In the genomic region with DNA sequence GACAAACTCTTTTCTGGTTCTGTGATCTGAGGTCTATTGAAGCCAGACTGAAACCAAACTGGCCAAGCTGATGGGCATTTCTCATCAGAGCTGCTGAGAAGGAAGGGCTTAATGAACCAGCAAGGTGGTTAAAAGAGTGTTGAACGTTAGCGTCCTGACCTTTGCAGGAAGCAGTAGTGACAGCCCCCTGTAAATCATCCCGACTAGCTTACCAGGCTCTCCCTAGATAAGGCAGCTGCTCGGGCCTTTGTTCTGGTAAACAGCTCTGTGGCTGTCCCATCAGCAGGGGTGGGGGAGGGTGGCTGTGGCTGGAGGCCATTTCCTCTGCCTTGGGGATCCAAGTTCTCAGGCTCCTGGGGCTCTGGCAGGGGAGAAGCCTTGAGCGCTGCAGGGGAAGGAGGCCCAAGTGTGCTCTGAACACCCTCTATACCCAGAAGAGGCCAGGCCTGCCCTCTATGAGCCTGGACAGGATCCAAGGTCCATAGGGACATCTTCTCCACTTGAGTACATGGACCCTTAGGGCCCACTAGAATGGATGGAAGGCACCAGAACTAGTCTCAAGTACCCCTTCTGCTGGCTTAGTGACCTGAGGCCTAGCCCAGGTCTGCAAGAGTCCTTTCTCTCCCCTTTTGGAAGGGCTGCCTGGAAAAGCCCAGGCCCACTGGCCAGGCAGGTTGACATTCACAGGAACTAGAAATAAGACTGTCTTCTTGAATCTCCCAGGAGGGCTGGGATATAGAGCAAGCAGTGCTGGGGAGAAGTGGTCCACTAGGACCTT, we compare ENCODE assay signal across 14 cellular contexts.
A peak's percentile ranks its signal among the peaks of the same experiment; 100 is the strongest.
DNase-seq lines count a peak whose midpoint lies in the region; ATAC-seq and TF ChIP-seq lines count a peak whose summit lies in the region.
"Had no signal": no experiment of that assay in that cellular context is flagged by ENCODE, and none has a peak within 500 bp of the region (broad histone marks: within the 10 kb centered on the region; RNA-seq: fewer than 3 reads in every experiment).

No MANE protein-coding gene starts in this region.

- intact Hi-C loops in activated B cell treated with CpG ODN at 0.5 μM for 24 hours (cut with micrococcal nuclease), result no loop called here

- H3K9ac ChIP-seq in BLaER1 treated with 17β-estradiol and CSF1 and Interleukin-3, amounts not matched to agents 10 nM and 100 nM, result peak overlapping the region in 4 of 11 experiments; percentile 5 to 30 (median 22); a peak in 2 of 22 replicates

- H3K36me3 ChIP-seq in BLaER1 treated with 17β-estradiol and CSF1 and Interleukin-3, amounts not matched to agents 10 nM and 100 nM, result peaks cover 0 to 5% (median 0%) of the 10 kb centered on the region in 11 experiments; a peak in 1 of 22 replicates
- H3K36me3 ChIP-seq: brain microvascular endothelial cell, tibial nerve had no signal

- H3K9me3 ChIP-seq in BLaER1 treated with 17β-estradiol and CSF1 and Interleukin-3, amounts not matched to agents 10 nM and 100 nM (replicated peaks in 1 of 11), result peaks cover 0 to 7% (median 0%) of the 10 kb centered on the region in 11 experiments; a peak in 2 of 22 replicates

- TF ChIP-seq CTCF in activated B cell treated with CpG ODN at 0.5 μM for 24 hours (IDR thresholded peaks at IDR 0.05), result no peak

- peak overlapping the region in 6 of 11 experiments; percentile 11 to 54 (median 28); a peak in 9 of 22 replicates for H3K27ac ChIP-seq in BLaER1 treated with 17β-estradiol and CSF1 and Interleukin-3, amounts not matched to agents 10 nM and 100 nM
- H3K27ac ChIP-seq: brain microvascular endothelial cell, tibial nerve had no signal

- no peak overlapping the region for H3K4me3 Mint-ChIP-seq in activated B cell treated with CpG ODN at 0.5 μM for 24 hours
- H3K4me3 Mint-ChIP-seq: CD4-positive, CD25-positive, alpha-beta regulatory T cell had no signal

- no peaks in the 10 kb centered on the region for H3K27me3 ChIP-seq in BLaER1 treated with 17β-estradiol and CSF1 and Interleukin-3, amounts not matched to agents 10 nM and 100 nM
- H3K27me3 ChIP-seq: brain microvascular endothelial cell had no signal

- no peaks in the 10 kb centered on the region for H3K4me1 Mint-ChIP-seq in activated B cell treated with CpG ODN at 0.5 μM for 24 hours
- H3K4me1 Mint-ChIP-seq: CD4-positive, CD25-positive, alpha-beta regulatory T cell had no signal

- peaks cover 0 to 19% (median 0%) of the 10 kb centered on the region in 11 experiments; a peak in 2 of 22 replicates for H4K20me1 ChIP-seq in BLaER1 treated with 17β-estradiol and CSF1 and Interleukin-3, amounts not matched to agents 10 nM and 100 nM

- H3K4me2 ChIP-seq in BLaER1 treated with 17β-estradiol and CSF1 and Interleukin-3, amounts not matched to agents 10 nM and 100 nM, result peak overlapping the region; percentile 41 to 78 (median 65)

- CTCF ChIA-PET in activated B cell treated with CpG ODN at 0.5 μM for 24 hours (lab: Charles Lee), result no interaction called here

- H3K36me3 Mint-ChIP-seq in activated B cell treated with CpG ODN at 0.5 μM for 24 hours (ENCODE audit: low read depth), result no peaks in the 10 kb centered on the region
- H3K36me3 Mint-ChIP-seq: CD4-positive, CD25-positive, alpha-beta regulatory T cell had no signal

- POLR2A ChIA-PET in activated B cell treated with CpG ODN at 0.5 μM for 24 hours (lab: Charles Lee), result no interaction called here

- DNase-seq in HuH-7 (ENCODE audit: low spot score) (peak; percentile 71), activated B cell treated with CpG ODN at 0.5 μM for 24 hours (peak; percentile 4), medulla oblongata (ENCODE audit: extremely low spot score) (peak; percentile 78), OCI-M2 (lab: John Stamatoyannopoulos, UW; ENCODE audit: unreplicated experiment) (no peak), cortex of kidney (lab: John Stamatoyannopoulos, UW) (no peak), SHP77 treated with DMSO at 0.1 percent for 48 hours (lab: John Stamatoyannopoulos, UW) (no peak)
- DNase-seq: brain microvascular endothelial cell; CD4-positive, CD25-positive, alpha-beta regulatory T cell; NCI-H1092 treated with DMSO at 0.1 percent for 48 hours; SHP77; stimulated activated CD4-positive, alpha-beta T cell treated with anti-CD3 and anti-CD28 coated beads, Interleukin-4, amount 100 ng/mL, for 1 hour had no signal

- H3K4me3 ChIP-seq in BLaER1 treated with 17β-estradiol and CSF1 and Interleukin-3, amounts not matched to agents 10 nM and 100 nM, result no peak overlapping the region
- H3K4me3 ChIP-seq: tibial nerve had no signal

- H3K27ac Mint-ChIP-seq in activated B cell treated with CpG ODN at 0.5 μM for 24 hours, result no peak overlapping the region
- H3K27ac Mint-ChIP-seq: CD4-positive, CD25-positive, alpha-beta regulatory T cell had no signal

- no peaks in the 10 kb centered on the region for H3K9me3 Mint-ChIP-seq in activated B cell treated with CpG ODN at 0.5 μM for 24 hours

- H3K4me1 ChIP-seq in BLaER1 treated with 17β-estradiol and CSF1 and Interleukin-3, amounts not matched to agents 10 nM and 100 nM, result peaks cover 27 to 45% (median 36%) of the 10 kb centered on the region in 10 experiments

- ATAC-seq in activated B cell treated with CpG ODN at 0.5 μM for 24 hours (ENCODE audit: low read depth) (no peak), HG03196 (IDR thresholded peaks at IDR 0.05; ENCODE audit: unreplicated experiment) (no peak)

- no peaks in the 10 kb centered on the region for H3K27me3 Mint-ChIP-seq in activated B cell treated with CpG ODN at 0.5 μM for 24 hours
- H3K27me3 Mint-ChIP-seq: CD4-positive, CD25-positive, alpha-beta regulatory T cell had no signal

Comparison
In these comparisons a context has a peak if more than half of its experiments do, and no peak if none do; other contexts are left out.
1. DNase-seq: peak in HuH-7 (single experiment), activated B cell treated with CpG ODN at 0.5 μM for 24 hours (single experiment) and medulla oblongata (single experiment); none in OCI-M2 (single experiment), cortex of kidney (single experiment) and SHP77 treated with DMSO at 0.1 percent for 48 hours (single experiment).